Comparison of ENCODE assay signal across 1 cellular context in the genomic region with DNA sequence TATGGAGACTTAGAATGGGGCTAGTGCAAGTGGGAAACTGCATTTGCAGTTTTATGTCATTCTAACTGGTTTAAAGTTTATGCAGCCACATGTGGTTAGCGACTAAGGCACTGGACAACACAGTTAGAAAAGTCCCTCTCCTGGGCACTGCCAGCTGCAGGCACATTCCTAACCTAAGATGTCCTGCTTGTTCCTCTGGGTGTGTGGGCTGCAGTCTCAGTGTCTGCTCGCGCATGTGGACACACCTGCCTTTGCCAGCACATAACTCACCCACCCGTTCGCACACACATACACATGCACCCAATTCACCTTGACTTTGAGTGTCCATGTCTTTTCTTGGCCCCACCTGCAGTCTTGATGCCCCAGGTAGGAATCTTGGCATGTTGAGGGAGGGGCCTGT.
A peak's percentile ranks its signal among the peaks of the same experiment; 100 is the strongest.
TF ChIP-seq lines count a peak whose summit lies in the region.

No MANE protein-coding gene starts in this region.

TF ChIP-seq in GM12878, 131 proteins besides CTCF, POLR2A, EP300 and RAD21:
- TF ChIP-seq, protein P1, sequence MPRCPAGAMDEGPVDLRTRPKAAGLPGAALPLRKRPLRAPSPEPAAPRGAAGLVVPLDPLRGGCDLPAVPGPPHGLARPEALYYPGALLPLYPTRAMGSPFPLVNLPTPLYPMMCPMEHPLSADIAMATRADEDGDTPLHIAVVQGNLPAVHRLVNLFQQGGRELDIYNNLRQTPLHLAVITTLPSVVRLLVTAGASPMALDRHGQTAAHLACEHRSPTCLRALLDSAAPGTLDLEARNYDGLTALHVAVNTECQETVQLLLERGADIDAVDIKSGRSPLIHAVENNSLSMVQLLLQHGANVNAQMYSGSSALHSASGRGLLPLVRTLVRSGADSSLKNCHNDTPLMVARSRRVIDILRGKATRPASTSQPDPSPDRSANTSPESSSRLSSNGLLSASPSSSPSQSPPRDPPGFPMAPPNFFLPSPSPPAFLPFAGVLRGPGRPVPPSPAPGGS (IDR thresholded peaks at IDR 0.05; ENCODE audit: borderline replicate concordance, insufficient read depth, low read depth, low read length, poor library complexity, severe bottlenecking) = peak; percentile 19
- TF ChIP-seq, protein P2, sequence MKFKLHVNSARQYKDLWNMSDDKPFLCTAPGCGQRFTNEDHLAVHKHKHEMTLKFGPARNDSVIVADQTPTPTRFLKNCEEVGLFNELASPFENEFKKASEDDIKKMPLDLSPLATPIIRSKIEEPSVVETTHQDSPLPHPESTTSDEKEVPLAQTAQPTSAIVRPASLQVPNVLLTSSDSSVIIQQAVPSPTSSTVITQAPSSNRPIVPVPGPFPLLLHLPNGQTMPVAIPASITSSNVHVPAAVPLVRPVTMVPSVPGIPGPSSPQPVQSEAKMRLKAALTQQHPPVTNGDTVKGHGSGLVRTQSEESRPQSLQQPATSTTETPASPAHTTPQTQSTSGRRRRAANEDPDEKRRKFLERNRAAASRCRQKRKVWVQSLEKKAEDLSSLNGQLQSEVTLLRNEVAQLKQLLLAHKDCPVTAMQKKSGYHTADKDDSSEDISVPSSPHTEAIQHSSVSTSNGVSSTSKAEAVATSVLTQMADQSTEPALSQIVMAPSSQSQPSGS (IDR thresholded peaks at IDR 0.05; ENCODE audit: low read length) = no peak
